10 cellular contexts compared by ENCODE assay signal in the genomic region with DNA sequence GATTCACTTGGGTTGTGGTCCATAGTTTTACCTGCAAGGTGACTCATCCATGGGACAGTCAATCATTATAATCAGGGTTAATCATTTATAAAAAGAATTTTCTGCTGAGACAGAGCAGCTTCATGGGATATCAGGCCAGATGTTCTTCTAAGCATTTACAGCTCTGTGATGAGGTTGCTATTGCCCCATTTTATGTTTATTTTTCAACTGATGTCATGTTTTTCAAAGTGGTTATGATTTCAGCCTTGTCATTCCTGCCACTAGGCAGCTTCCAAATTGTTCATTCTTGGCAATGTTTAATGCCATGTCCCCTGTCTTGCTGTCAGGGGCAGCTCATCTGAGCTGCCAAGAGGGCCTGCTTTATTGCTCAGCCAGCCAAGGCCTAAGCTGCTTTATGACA. TPM values are rescaled to one million over a fixed set of nuclear protein-coding genes. Genes with fewer than 3 reads are reported as not detected.
DNase-seq lines count a peak whose midpoint lies in the region; ATAC-seq and TF ChIP-seq lines count a peak whose summit lies in the region.
"Had no signal": no experiment of that assay in that cellular context is flagged by ENCODE, and none has a peak within 500 bp of the region (broad histone marks: within the 10 kb centered on the region; RNA-seq: fewer than 3 reads in every experiment).

No MANE protein-coding gene starts in this region.

- H3K27ac Mint-ChIP-seq in activated naive CD4-positive, alpha-beta T cell treated with anti-CD3 and anti-CD28 coated beads, Interleukin-2, amount 50 U/mL, for 72 hours = no peak overlapping the region
- H3K27ac Mint-ChIP-seq: activated T-helper 17 cell treated with anti-CD3 and anti-CD28 coated beads, Interleukin-2, amount 50 U/mL, for 72 hours had no signal

- in situ Hi-C loops in astrocyte of the spinal cord (cut with HindIII; ENCODE audit: low sequenced_read_pairs) = no loop called here

- H4K20me1 ChIP-seq in smooth muscle cell (ENCODE audit: low read depth) = no peaks in the 10 kb centered on the region

- DNase-seq in H4 (ENCODE audit: low spot score) (peak; percentile 20), astrocyte of the spinal cord (ENCODE audit: low read depth, low spot score) (peak; percentile 62), right cardiac atrium (no peak), smooth muscle cell (lab: John Stamatoyannopoulos, UW; ENCODE audit: unreplicated experiment) (no peak), caudate nucleus (lab: John Stamatoyannopoulos, UW) (no peak), uterus (no peak)
- no peak for DNase-seq in activated naive CD4-positive, alpha-beta T cell treated with anti-CD3 and anti-CD28 coated beads, Interleukin-2, amount 50 U/mL, for 72 hours (ENCODE audit: low spot score in 2 of 2)
- DNase-seq: NCI-H1048 had no signal

- H3K4me3 ChIP-seq in astrocyte of the spinal cord (ENCODE audit: low read depth, low read length) (no peak overlapping the region), right cardiac atrium (ENCODE audit: low read length) (no peak overlapping the region), smooth muscle cell (no peak overlapping the region), uterus (no peak overlapping the region)

- ATAC-seq in right cardiac atrium (peak; percentile 55 to 72), GM21825 (IDR thresholded peaks at IDR 0.05; ENCODE audit: unreplicated experiment) (no peak)
- ATAC-seq in activated naive CD4-positive, alpha-beta T cell treated with anti-CD3 and anti-CD28 coated beads, Interleukin-2, amount 50 U/mL, for 72 hours = no peak
- ATAC-seq: activated T-helper 17 cell treated with anti-CD3 and anti-CD28 coated beads, Interleukin-2, amount 50 U/mL, for 72 hours had no signal

- TF ChIP-seq CTCF in astrocyte of the spinal cord (IDR thresholded peaks at IDR 0.05; ENCODE audit: low read depth, low read length) (peak; percentile 18), smooth muscle cell (IDR thresholded peaks at IDR 0.05; ENCODE audit: borderline replicate concordance, insufficient read depth, poor library complexity, severe bottlenecking) (peak; percentile 45), uterus (IDR thresholded peaks at IDR 0.05) (no peak)

- TF ChIP-seq POLR2A in uterus (IDR thresholded peaks at IDR 0.05) = no peak

- H3K9ac ChIP-seq in smooth muscle cell (ENCODE audit: low read depth) = no peak overlapping the region

- no peaks in the 10 kb centered on the region for H3K79me2 ChIP-seq in smooth muscle cell (ENCODE audit: low read depth)

- H3K9me3 ChIP-seq in right cardiac atrium (ENCODE audit: control insufficient read depth, low read length) = no peaks in the 10 kb centered on the region
- H3K9me3 ChIP-seq in smooth muscle cell (replicated peaks; ENCODE audit: low read depth) = no peaks in the 10 kb centered on the region
- no peaks in the 10 kb centered on the region for H3K9me3 ChIP-seq in uterus

- peaks cover 11% of the 10 kb centered on the region for H3K4me1 ChIP-seq in right cardiac atrium (ENCODE audit: control insufficient read depth, insufficient read depth, low read length)
- peaks cover 1% of the 10 kb centered on the region for H3K4me1 ChIP-seq in smooth muscle cell (ENCODE audit: low read depth)
- H3K4me1 ChIP-seq in uterus = no peaks in the 10 kb centered on the region

- peak overlapping the region; percentile 48 for H3K4me2 ChIP-seq in smooth muscle cell

- intact Hi-C loops in right cardiac atrium (cut with DNase I) (no loop called here), uterus (cut with DNase I; ENCODE audit: low total_unique reads) (no loop called here)

- H3K36me3 ChIP-seq in smooth muscle cell (ENCODE audit: low read depth) (peaks cover 4% of the 10 kb centered on the region), uterus (no peaks in the 10 kb centered on the region)

- H3K27me3 ChIP-seq in right cardiac atrium (ENCODE audit: control insufficient read depth, insufficient read depth) = no peaks in the 10 kb centered on the region
- H3K27me3 ChIP-seq in smooth muscle cell (ENCODE audit: low read depth) = no peaks in the 10 kb centered on the region
- H3K27me3 ChIP-seq in uterus = no peaks in the 10 kb centered on the region

- peaks cover 0 to 6% of the 10 kb centered on the region in 2 donors for H3K9me3 Mint-ChIP-seq in activated naive CD4-positive, alpha-beta T cell treated with anti-CD3 and anti-CD28 coated beads, Interleukin-2, amount 50 U/mL, for 72 hours

- H3F3A ChIP-seq in smooth muscle cell (ENCODE audit: low read depth) = peaks cover 5% of the 10 kb centered on the region

- peaks cover 11 to 20% of the 10 kb centered on the region in 2 donors for H3K36me3 Mint-ChIP-seq in activated naive CD4-positive, alpha-beta T cell treated with anti-CD3 and anti-CD28 coated beads, Interleukin-2, amount 50 U/mL, for 72 hours

- H2AFZ ChIP-seq in smooth muscle cell (ENCODE audit: low read depth) = peak overlapping the region; percentile 13

- H3K27ac ChIP-seq in right cardiac atrium (ENCODE audit: low read length) (no peak overlapping the region), smooth muscle cell (ENCODE audit: low read depth) (peak overlapping the region; percentile 68), caudate nucleus (ENCODE audit: low read depth, low read length) (no peak overlapping the region), uterus (no peak overlapping the region)

RNA-seq across cellular contexts. Expression of gene ZBED5, which starts 35.9 kb away (rescaled TPM):
- total RNA-seq in H4 (2014; rRNA removed; shearing (Covaris generic)) = 43.5 and 48.1 TPM in 2 replicates
- total RNA-seq in right cardiac atrium = 10 to 100 TPM; 40.6 to 46.7 (median 44.2) TPM
- 23.8 TPM for polyA plus RNA-seq in right cardiac atrium
- 30.6 and 42.7 TPM in 2 replicates for total RNA-seq in smooth muscle cell
- polyA plus RNA-seq in smooth muscle cell = 22.6 and 26.0 TPM in 2 replicates
- total RNA-seq in activated naive CD4-positive, alpha-beta T cell treated with anti-CD3 and anti-CD28 coated beads, Interleukin-2, amount 50 U/mL, for 72 hours = 10 to 100 TPM; 41.2 to 43.6 TPM
- total RNA-seq in uterus = 10 to 100 TPM; 24.6 to 82.7 (median 61.0) TPM

Comparison
In these comparisons a context has a peak if more than half of its experiments do, and no peak if none do; other contexts are left out.
1. DNase-seq: peak in H4 (single experiment) and astrocyte of the spinal cord (single experiment); none in right cardiac atrium (0 of 3), smooth muscle cell (single experiment), caudate nucleus (0 of 61), activated naive CD4-positive, alpha-beta T cell treated with anti-CD3 and anti-CD28 coated beads, Interleukin-2, amount 50 U/mL, for 72 hours (0 of 2) and uterus (0 of 2).
2. CTCF ChIP-seq: peak in astrocyte of the spinal cord (single experiment) and smooth muscle cell (single experiment); none in uterus (0 of 4).
3. ATAC-seq: peak in right cardiac atrium (2 of 2); none in activated naive CD4-positive, alpha-beta T cell treated with anti-CD3 and anti-CD28 coated beads, Interleukin-2, amount 50 U/mL, for 72 hours (0 of 2) and GM21825 (single experiment).